8 cellular contexts compared by ENCODE assay signal in genomic region chr6:163133691-163134090, GRCh38.
"Had no signal": no experiment of that assay in that cellular context is flagged by ENCODE, and none has a peak within 500 bp of the region (broad histone marks: within the 10 kb centered on the region; RNA-seq: fewer than 3 reads in every experiment).

No MANE protein-coding gene starts in this region.

- FAIRE-seq: G401.6, GM12878, GM12891, GM12892, GM18507, GM19239 had no signal

- DNase-seq: GDM1, GF-D8 had no signal

- ATAC-seq: GM12878 had no signal

- H3K4me3 ChIP-seq: GM12878 had no signal
